18 cellular contexts compared by ENCODE assay signal in genomic region chr2:240628507-240629418, GRCh38. TPM values are rescaled to one million over a fixed set of nuclear protein-coding genes. Genes with fewer than 3 reads are reported as not detected.
A peak's percentile ranks its signal among the peaks of the same experiment; 100 is the strongest.
DNase-seq lines count a peak whose midpoint lies in the region; ATAC-seq, FAIRE-seq and TF ChIP-seq lines count a peak whose summit lies in the region.
"Had no signal": no experiment of that assay in that cellular context is flagged by ENCODE, and none has a peak within 500 bp of the region (broad histone marks: within the 10 kb centered on the region; RNA-seq: fewer than 3 reads in every experiment).

No MANE protein-coding gene starts in this region.

- H3K4me2 ChIP-seq in IMR-90 (ENCODE audit: low read depth, low read length) (no peak overlapping the region), HepG2 (ENCODE audit: low read depth, low read length) (no peak overlapping the region)

- H3K4me1 ChIP-seq in IMR-90 (ENCODE audit: control insufficient read depth, insufficient read depth, low read length): peaks cover 2% of the 10 kb centered on the region; the same call in 1 of the 2 replicates
- peaks cover 47% of the 10 kb centered on the region for H3K4me1 ChIP-seq in HepG2 (ENCODE audit: insufficient read depth, low read length)
- H3K4me1 ChIP-seq: Caco-2, SJCRH30 had no signal

- no TSS peak for BruUV-seq in IMR-90 (replicated peaks; lab: Mats Ljungman, UMichigan)
- no TSS peak for BruUV-seq in HepG2 (replicated peaks; lab: Mats Ljungman, UMichigan)

- no peaks in the 10 kb centered on the region for H3K9me1 ChIP-seq in IMR-90 (ENCODE audit: insufficient read depth, low read length)

- no peak overlapping the region for H4K5ac ChIP-seq in IMR-90 (ENCODE audit: low read depth, low read length)

- no peak overlapping the region for H2BK15ac ChIP-seq in IMR-90 (ENCODE audit: low read depth, low read length)

- H2AFZ ChIP-seq in IMR-90 (replicated peaks; ENCODE audit: low read length, poor library complexity) (peak overlapping the region; percentile 8), HepG2 (ENCODE audit: low read length) (no peak overlapping the region)

- FAIRE-seq in HepG2 (lab: Jason Lieb, UNC): no peak
- FAIRE-seq: islet of Langerhans had no signal

- H3K9ac ChIP-seq in IMR-90 (ENCODE audit: low read depth, low read length): no peak overlapping the region
- H3K9ac ChIP-seq in HepG2 (ENCODE audit: insufficient read depth, low read depth, low read length): no peak overlapping the region

- DNase-seq in activated naive CD4-positive, alpha-beta T cell treated with anti-CD3 and anti-CD28 coated beads, Interleukin-2, amount 50 U/mL, for 16 hours: peak; percentile 5
- no peak for DNase-seq in activated naive CD4-positive, alpha-beta T cell (lab: John Stamatoyannopoulos, UW)
- DNase-seq in IMR-90 (no peak), HepG2 (ENCODE audit: low spot score) (no peak), NCI-H69 (lab: John Stamatoyannopoulos, UW) (no peak), COR-L47 (lab: John Stamatoyannopoulos, UW) (no peak)
- peak; percentile 19 for DNase-seq in stimulated activated CD8-positive, alpha-beta memory T cell treated with anti-CD3 and anti-CD28 coated beads, Interleukin-4, amount 100 ng/mL, for 48 hours
- DNase-seq: effector CD8-positive, alpha-beta T cell; midbrain; NCI-H187; SJCRH30; stimulated activated CD4-positive, alpha-beta T cell treated with anti-CD3 and anti-CD28 coated beads, Interleukin-4, amount 100 ng/mL, for 24 hours had no signal

- CTCF ChIA-PET in IMR-90 (lab: Yijun Ruan, JAX) (no interaction called here), HepG2 (lab: Yijun Ruan, JAX; ENCODE audit: low intra/inter-chr PET ratio, low total read pairs) (no interaction called here)

- H3K27ac ChIP-seq in IMR-90 (ENCODE audit: insufficient read depth, low read length) (no peak overlapping the region), HepG2 (ENCODE audit: extremely low read length, insufficient read depth, low read length) (no peak overlapping the region)
- H3K27ac ChIP-seq: SJCRH30 had no signal

- dilution Hi-C loops in IMR-90 (cut with HindIII; ENCODE audit: low sequenced_read_pairs, unreplicated experiment): no loop called here

- no peak overlapping the region for H4K8ac ChIP-seq in IMR-90 (ENCODE audit: low read depth in 2 of 2, low read length in 2 of 2)

- TF ChIP-seq POLR2A in IMR-90 (IDR thresholded peaks at IDR 0.05; ENCODE audit: low read depth, low read length): no peak
- TF ChIP-seq POLR2A in HepG2 (IDR thresholded peaks at IDR 0.05; ENCODE audit: insufficient read depth in 1 of 2, low read depth in 2 of 2, low read length in 2 of 2): no peak

- no peaks in the 10 kb centered on the region for H3K79me2 ChIP-seq in HepG2 (ENCODE audit: insufficient read depth, low read length)

- no peak for TF ChIP-seq CTCF in IMR-90 (conservative IDR thresholded peaks at IDR 0.05; ENCODE audit: low read depth, low read length)
- no peak for TF ChIP-seq CTCF in HepG2 (CRISPR knock-in tag; IDR thresholded peaks at IDR 0.05)

- no peak overlapping the region for H3K4ac ChIP-seq in IMR-90 (ENCODE audit: low read depth, low read length)

- H3K56ac ChIP-seq in IMR-90 (ENCODE audit: extremely low read depth, insufficient read depth, low read length): no peak overlapping the region

- peaks cover 12% of the 10 kb centered on the region; the same call in 1 of the 2 replicates for H3K27me3 ChIP-seq in IMR-90 (ENCODE audit: control insufficient read depth, insufficient read depth, low read length)
- no peaks in the 10 kb centered on the region for H3K27me3 ChIP-seq in HepG2 (ENCODE audit: control insufficient read depth in 1 of 2, insufficient read depth in 2 of 2, low read length in 2 of 2)
- H3K27me3 ChIP-seq: SJCRH30 had no signal

- no peak overlapping the region for H2BK5ac ChIP-seq in IMR-90 (ENCODE audit: low read depth, low read length, poor library complexity, severe bottlenecking)

- H3K9me3 ChIP-seq in IMR-90 (ENCODE audit: control insufficient read depth, insufficient read depth, low read length) (peaks cover 6% of the 10 kb centered on the region), HepG2 (ENCODE audit: low read length) (peaks cover 15% of the 10 kb centered on the region)

- intact Hi-C loops in IMR-90 (cut with micrococcal nuclease) (no loop called here), HepG2 (cut with micrococcal nuclease; ENCODE audit: unreplicated experiment) (no loop called here)

- H3K4me3 ChIP-seq in IMR-90 (ENCODE audit: insufficient read depth, low read depth, low read length) (no peak overlapping the region), HepG2 (replicated peaks in 1 of 3; ENCODE audit: insufficient read depth in 1 of 3, low read depth in 2 of 3, low read length in 3 of 3) (no peak overlapping the region)
- H3K4me3 ChIP-seq: SJCRH30 had no signal

- POLR2A ChIA-PET in IMR-90 (lab: Charles Lee; ENCODE audit: unreplicated experiment) (no interaction called here), HepG2 (lab: Yijun Ruan, JAX) (interaction anchor here (0.9 to 1.8 kb wide), 2 partner anchors 24 to 42 kb away, joined by 3 to 4 read pairs; partner anchors contain the start of gene CAPN10)

- H4K20me1 ChIP-seq in IMR-90 (ENCODE audit: insufficient read depth, low read length): no peaks in the 10 kb centered on the region
- no peaks in the 10 kb centered on the region for H4K20me1 ChIP-seq in HepG2 (ENCODE audit: insufficient read depth, low read length)

- TF ChIP-seq RAD21 in IMR-90 (IDR thresholded peaks at IDR 0.05; ENCODE audit: low read length) (no peak), HepG2 (CRISPR knock-in tag; IDR thresholded peaks at IDR 0.05) (no peak)

- no peak overlapping the region for H2BK120ac ChIP-seq in IMR-90 (ENCODE audit: low read depth, low read length)

- H3K23ac ChIP-seq in IMR-90 (ENCODE audit: low read depth, low read length): no peak overlapping the region

- no peak overlapping the region for H2AK9ac ChIP-seq in IMR-90 (replicated peaks; ENCODE audit: low read depth, low read length, poor library complexity)

- H3K79me1 ChIP-seq in IMR-90 (ENCODE audit: low read depth in 1 of 2, low read length in 2 of 2): no peaks in the 10 kb centered on the region

- no peak overlapping the region for H2BK20ac ChIP-seq in IMR-90 (ENCODE audit: low read depth, low read length)

- no peak overlapping the region for H3K18ac ChIP-seq in IMR-90 (ENCODE audit: low read depth, low read length)

- 21% methylated on average over 7 of the region's 24 CpGs; no CpG with 5 or more reads in 1 of the 2 experiments for WGBS in IMR-90 (ENCODE audit: extremely low coverage in 2 of 2, insufficient read length in 1 of 2), 2 experiments
- WGBS in HepG2 (ENCODE audit: low lambda C conversion rate): 74% methylated on average over 16 of the region's 24 CpGs

- no peak overlapping the region for H2AK5ac ChIP-seq in IMR-90 (ENCODE audit: low read depth, low read length)

- H4K91ac ChIP-seq in IMR-90 (ENCODE audit: insufficient read depth, low read depth, low read length): no peak overlapping the region

- TF ChIP-seq EP300 in HepG2 (IDR thresholded peaks at IDR 0.05; ENCODE audit: low read depth in 2 of 2, low read length in 2 of 2): no peak
- TF ChIP-seq EP300 in HepG2 (CRISPR knock-in tag; IDR thresholded peaks at IDR 0.05; ENCODE audit: borderline replicate concordance): no peak

- H3K14ac ChIP-seq in IMR-90 (replicated peaks; ENCODE audit: low read depth, low read length): no peak overlapping the region

- in situ Hi-C loops in IMR-90 (cut with MboI; ENCODE audit: low sequenced_read_pairs): no loop called here
- in situ Hi-C loops in HepG2 (cut with HindIII; ENCODE audit: extremely low pct_ligation_motif_present, low pct_unique_long_range_greater_than_20kb): no loop called here

- H3K36me3 ChIP-seq in IMR-90 (ENCODE audit: control insufficient read depth, insufficient read depth, low read length): no peaks in the 10 kb centered on the region
- H3K36me3 ChIP-seq in HepG2 (replicated peaks in 1 of 2; ENCODE audit: control insufficient read depth in 1 of 2, insufficient read depth in 2 of 2, low read length in 2 of 2): no peaks in the 10 kb centered on the region; a peak in 2 of 5 replicates
- H3K36me3 ChIP-seq: SJCRH30 had no signal

- ATAC-seq in IMR-90 (ENCODE audit: low read depth) (no peak), HepG2 (no peak), GM18861 (IDR thresholded peaks at IDR 0.05; ENCODE audit: unreplicated experiment) (no peak)

RNA-seq across cellular contexts. Expression of gene GPR35, which starts 3.5 kb away (rescaled TPM):
- 0.28 TPM in 1 of 2 replicates, not detected in the other for total RNA-seq in IMR-90 (2012; rRNA removed)
- 0.31 and 0.42 TPM in 2 replicates for polyA plus RNA-seq in IMR-90 (2012; rRNA removed)
- 0.08 and 0.20 TPM in 2 replicates for polyA plus RNA-seq in IMR-90 (2012; cell fraction: cytosol; rRNA removed)
- 1.8 and 5.2 TPM in 2 replicates for polyA plus RNA-seq in IMR-90 (2012; cell fraction: nucleus; rRNA removed; ENCODE audit: low replicate concordance)
- 21.6 and 27.1 TPM in 2 replicates for total RNA-seq in HepG2 (2016; rRNA removed; fragmentation: Illumina TruSeq; extraction: Trizol)
- total RNA-seq in HepG2 (2016; cell fraction: cytosol; rRNA removed; fragmentation: Illumina TruSeq; extraction: Trizol; ENCODE audit: low read depth): 10.2 and 10.8 TPM in 2 replicates
- total RNA-seq in HepG2 (2016; cell fraction: insoluble cytoplasmic fraction; rRNA removed; fragmentation: Illumina TruSeq; extraction: Trizol): 21.3 and 26.9 TPM in 2 replicates
- total RNA-seq in HepG2 (2016; cell fraction: membrane; rRNA removed; fragmentation: Illumina TruSeq; extraction: Trizol): 25.5 and 33.7 TPM in 2 replicates
- total RNA-seq in HepG2 (2016; cell fraction: nucleus; rRNA removed; fragmentation: Illumina TruSeq; extraction: Trizol): 19.4 and 20.1 TPM in 2 replicates
- polyA plus RNA-seq in HepG2 (2011; rRNA removed): 44.2 and 60.8 TPM in 2 replicates
- polyA plus RNA-seq in HepG2 (2011; cell fraction: cytosol; rRNA removed): 37.9 and 80.2 TPM in 2 replicates
- 150 and 165 TPM in 2 replicates for polyA plus RNA-seq in HepG2 (2011; cell fraction: nucleus; rRNA removed)
- 34.0 and 39.9 TPM in 2 replicates for polyA plus RNA-seq in HepG2 (2012)
- 6.5 and 7.6 TPM in 2 replicates for polyA plus RNA-seq in HepG2 (2016; cell fraction: cytosol; fragmentation: Illumina TruSeq; extraction: Trizol; ENCODE audit: low read depth)
- polyA plus RNA-seq in HepG2 (2016; cell fraction: insoluble cytoplasmic fraction; fragmentation: Illumina TruSeq; extraction: Trizol; ENCODE audit: low read depth): 14.4 and 15.8 TPM in 2 replicates
- 17.8 and 17.9 TPM in 2 replicates for polyA plus RNA-seq in HepG2 (2016; cell fraction: membrane; fragmentation: Illumina TruSeq; extraction: Trizol; ENCODE audit: low read depth)
- polyA plus RNA-seq in HepG2 (2016; cell fraction: nucleus; fragmentation: Illumina TruSeq; extraction: Trizol; ENCODE audit: insufficient read depth, low read depth): 29.6 and 37.8 TPM in 2 replicates
- 0.14 and 219 TPM in 2 replicates for polyA minus RNA-seq in HepG2 (2011; rRNA and poly(A)+ RNA removed; ENCODE audit: low replicate concordance)
- 44.3 and 46.7 TPM in 2 replicates for polyA minus RNA-seq in HepG2 (2011; cell fraction: cytosol; rRNA and poly(A)+ RNA removed)
- polyA minus RNA-seq in HepG2 (2011; cell fraction: nucleus; rRNA and poly(A)+ RNA removed): 30.9 and 33.3 TPM in 2 replicates

RNA-seq across cellular contexts. Expression of gene CAPN10, which starts 42.2 kb away (rescaled TPM):
- total RNA-seq in IMR-90 (2012; rRNA removed): 5.6 and 6.3 TPM in 2 replicates
- 20.9 and 27.4 TPM in 2 replicates for polyA plus RNA-seq in IMR-90 (2012; rRNA removed)
- 11.6 and 19.3 TPM in 2 replicates for polyA plus RNA-seq in IMR-90 (2012; cell fraction: cytosol; rRNA removed)
- 72.5 and 181 TPM in 2 replicates for polyA plus RNA-seq in IMR-90 (2012; cell fraction: nucleus; rRNA removed; ENCODE audit: low replicate concordance)
- total RNA-seq in HepG2 (2016; rRNA removed; fragmentation: Illumina TruSeq; extraction: Trizol): 16.5 and 32.4 TPM in 2 replicates
- total RNA-seq in HepG2 (2016; cell fraction: cytosol; rRNA removed; fragmentation: Illumina TruSeq; extraction: Trizol; ENCODE audit: low read depth): 18.3 and 20.3 TPM in 2 replicates
- total RNA-seq in HepG2 (2016; cell fraction: insoluble cytoplasmic fraction; rRNA removed; fragmentation: Illumina TruSeq; extraction: Trizol): 16.1 and 35.0 TPM in 2 replicates
- 28.2 and 28.4 TPM in 2 replicates for total RNA-seq in HepG2 (2016; cell fraction: membrane; rRNA removed; fragmentation: Illumina TruSeq; extraction: Trizol)
- 26.3 and 36.2 TPM in 2 replicates for total RNA-seq in HepG2 (2016; cell fraction: nucleus; rRNA removed; fragmentation: Illumina TruSeq; extraction: Trizol)
- 27.6 and 40.7 TPM in 2 replicates for polyA plus RNA-seq in HepG2 (2011; rRNA removed)
- polyA plus RNA-seq in HepG2 (2011; cell fraction: cytosol; rRNA removed): 15.8 and 24.7 TPM in 2 replicates
- polyA plus RNA-seq in HepG2 (2011; cell fraction: nucleus; rRNA removed): 157 and 173 TPM in 2 replicates
- polyA plus RNA-seq in HepG2 (2012): 24.4 and 27.6 TPM in 2 replicates
- 9.1 and 9.4 TPM in 2 replicates for polyA plus RNA-seq in HepG2 (2016; cell fraction: cytosol; fragmentation: Illumina TruSeq; extraction: Trizol; ENCODE audit: low read depth)
- 17.4 and 18.2 TPM in 2 replicates for polyA plus RNA-seq in HepG2 (2016; cell fraction: insoluble cytoplasmic fraction; fragmentation: Illumina TruSeq; extraction: Trizol; ENCODE audit: low read depth)
- 15.5 and 17.2 TPM in 2 replicates for polyA plus RNA-seq in HepG2 (2016; cell fraction: membrane; fragmentation: Illumina TruSeq; extraction: Trizol; ENCODE audit: low read depth)
- 59.4 and 61.4 TPM in 2 replicates for polyA plus RNA-seq in HepG2 (2016; cell fraction: nucleus; fragmentation: Illumina TruSeq; extraction: Trizol; ENCODE audit: insufficient read depth, low read depth)
- 11.2 and 33.8 TPM in 2 replicates for polyA minus RNA-seq in HepG2 (2011; rRNA and poly(A)+ RNA removed; ENCODE audit: low replicate concordance)
- polyA minus RNA-seq in HepG2 (2011; cell fraction: cytosol; rRNA and poly(A)+ RNA removed): 10.8 TPM in 2 replicates
- polyA minus RNA-seq in HepG2 (2011; cell fraction: nucleus; rRNA and poly(A)+ RNA removed): 50.0 and 57.6 TPM in 2 replicates

RNA-seq across cellular contexts. Expression of gene AQP12B, which starts 53.9 kb away (rescaled TPM):
- total RNA-seq in IMR-90 (2012; rRNA removed) (not detected in 2 replicates), HepG2 (2016; rRNA removed; fragmentation: Illumina TruSeq; extraction: Trizol) (not detected in 2 replicates)
- polyA plus RNA-seq in IMR-90 (2012; rRNA removed) (not detected in 2 replicates), HepG2 (2011; rRNA removed) (not detected in 2 replicates)
- not detected in 2 replicates for polyA plus RNA-seq in IMR-90 (2012; cell fraction: cytosol; rRNA removed)
- polyA plus RNA-seq in IMR-90 (2012; cell fraction: nucleus; rRNA removed; ENCODE audit: low replicate concordance): not detected in 2 replicates
- total RNA-seq in HepG2 (2016; cell fraction: cytosol; rRNA removed; fragmentation: Illumina TruSeq; extraction: Trizol; ENCODE audit: low read depth): not detected in 2 replicates
- total RNA-seq in HepG2 (2016; cell fraction: insoluble cytoplasmic fraction; rRNA removed; fragmentation: Illumina TruSeq; extraction: Trizol): not detected in 2 replicates
- total RNA-seq in HepG2 (2016; cell fraction: membrane; rRNA removed; fragmentation: Illumina TruSeq; extraction: Trizol): not detected in 2 replicates
- 0.13 TPM in 1 of 2 replicates, not detected in the other for total RNA-seq in HepG2 (2016; cell fraction: nucleus; rRNA removed; fragmentation: Illumina TruSeq; extraction: Trizol)
- not detected in 2 replicates for polyA plus RNA-seq in HepG2 (2011; cell fraction: cytosol; rRNA removed)
- polyA plus RNA-seq in HepG2 (2011; cell fraction: nucleus; rRNA removed): 0.09 and 0.10 TPM in 2 replicates
- not detected in 2 replicates for polyA plus RNA-seq in HepG2 (2012)
- polyA plus RNA-seq in HepG2 (2016; cell fraction: cytosol; fragmentation: Illumina TruSeq; extraction: Trizol; ENCODE audit: low read depth): not detected in 2 replicates
- not detected in 2 replicates for polyA plus RNA-seq in HepG2 (2016; cell fraction: insoluble cytoplasmic fraction; fragmentation: Illumina TruSeq; extraction: Trizol; ENCODE audit: low read depth)
- polyA plus RNA-seq in HepG2 (2016; cell fraction: membrane; fragmentation: Illumina TruSeq; extraction: Trizol; ENCODE audit: low read depth): not detected in 2 replicates
- polyA plus RNA-seq in HepG2 (2016; cell fraction: nucleus; fragmentation: Illumina TruSeq; extraction: Trizol; ENCODE audit: insufficient read depth, low read depth): not detected in 2 replicates
- 0.10 TPM in 1 of 2 replicates, not detected in the other for polyA minus RNA-seq in HepG2 (2011; rRNA and poly(A)+ RNA removed; ENCODE audit: low replicate concordance)
- not detected in 2 replicates for polyA minus RNA-seq in HepG2 (2011; cell fraction: cytosol; rRNA and poly(A)+ RNA removed)
- polyA minus RNA-seq in HepG2 (2011; cell fraction: nucleus; rRNA and poly(A)+ RNA removed): not detected in 2 replicates
- total RNA-seq: Caco-2; M059J; SJCRH30; T-helper 2 cell treated with Interferon-gamma antibody and Interleukin-4, amounts not matched to agents 100 ng/mL and 5 ng/mL, for 36 hours; temporal lobe had no signal

Comparison
In these comparisons a context has a peak if more than half of its experiments do, and no peak if none do; other contexts are left out.
1. DNase-seq: peak in activated naive CD4-positive, alpha-beta T cell treated with anti-CD3 and anti-CD28 coated beads, Interleukin-2, amount 50 U/mL, for 16 hours (single experiment) and stimulated activated CD8-positive, alpha-beta memory T cell treated with anti-CD3 and anti-CD28 coated beads, Interleukin-4, amount 100 ng/mL, for 48 hours (single experiment); none in activated naive CD4-positive, alpha-beta T cell (0 of 4), IMR-90 (single experiment), HepG2 (single experiment), NCI-H69 (single experiment) and COR-L47 (single experiment).